Comparison of ENCODE assay signal across 16 cellular contexts in genomic region chr19:83626-84025, GRCh38. TPM values are rescaled to one million over a fixed set of nuclear protein-coding genes. Genes with fewer than 3 reads are reported as not detected.
"Had no signal": no experiment of that assay in that cellular context is flagged by ENCODE, and none has a peak within 500 bp of the region (broad histone marks: within the 10 kb centered on the region; RNA-seq: fewer than 3 reads in every experiment).

No MANE protein-coding gene starts in this region.

RNA-seq across cellular contexts. Expression of gene OR4F17, which starts 23.3 kb away (rescaled TPM):
- total RNA-seq: activated CD4-positive, alpha-beta memory T cell treated with anti-CD3 and anti-CD28 coated beads for 36 hours; activated CD4-positive, alpha-beta T cell treated with anti-CD3 and anti-CD28 coated beads, Interleukin-2, amount 10 ng/mL, durations not matched to agents 24 days and 14 days; activated CD8-positive, alpha-beta memory T cell treated with anti-CD3 and anti-CD28 coated beads for 36 hours; activated CD8-positive, alpha-beta T cell treated with anti-CD3 and anti-CD28 coated beads for 36 hours; activated naive CD4-positive, alpha-beta T cell treated with anti-CD3 and anti-CD28 coated beads for 36 hours; activated naive CD4-positive, alpha-beta T cell treated with anti-CD3 and anti-CD28 coated beads, Interleukin-2, amount 50 U/mL, for 72 hours; activated naive CD8-positive, alpha-beta T cell treated with anti-CD3 and anti-CD28 coated beads for 36 hours; activated T-cell treated with anti-CD3 and anti-CD28 coated beads, Interleukin-2, amount 50 U/mL, for 72 hours; activated T-helper 1 cell treated with anti-CD3 and anti-CD28 coated beads, Interleukin-12 subunit alpha, Interleukin-12 subunit beta, Interleukin-2, Interleukin-4 antibody, amounts not matched to agents 30 ng/mL and 10 ng/mL and 1 ng/mL, durations not matched to agents 14 hours and 24 hours and 36 hours; activated T-helper 17 cell treated with anti-CD3 and anti-CD28 coated beads, Interleukin-2, amount 50 U/mL, for 72 hours; adrenal gland; aorta; astrocyte; body of pancreas; breast epithelium; cardiac septum had no signal
- polyA plus RNA-seq: adrenal gland, aorta had no signal
